Comparison of ENCODE assay signal across 1 cellular context in the genomic region with DNA sequence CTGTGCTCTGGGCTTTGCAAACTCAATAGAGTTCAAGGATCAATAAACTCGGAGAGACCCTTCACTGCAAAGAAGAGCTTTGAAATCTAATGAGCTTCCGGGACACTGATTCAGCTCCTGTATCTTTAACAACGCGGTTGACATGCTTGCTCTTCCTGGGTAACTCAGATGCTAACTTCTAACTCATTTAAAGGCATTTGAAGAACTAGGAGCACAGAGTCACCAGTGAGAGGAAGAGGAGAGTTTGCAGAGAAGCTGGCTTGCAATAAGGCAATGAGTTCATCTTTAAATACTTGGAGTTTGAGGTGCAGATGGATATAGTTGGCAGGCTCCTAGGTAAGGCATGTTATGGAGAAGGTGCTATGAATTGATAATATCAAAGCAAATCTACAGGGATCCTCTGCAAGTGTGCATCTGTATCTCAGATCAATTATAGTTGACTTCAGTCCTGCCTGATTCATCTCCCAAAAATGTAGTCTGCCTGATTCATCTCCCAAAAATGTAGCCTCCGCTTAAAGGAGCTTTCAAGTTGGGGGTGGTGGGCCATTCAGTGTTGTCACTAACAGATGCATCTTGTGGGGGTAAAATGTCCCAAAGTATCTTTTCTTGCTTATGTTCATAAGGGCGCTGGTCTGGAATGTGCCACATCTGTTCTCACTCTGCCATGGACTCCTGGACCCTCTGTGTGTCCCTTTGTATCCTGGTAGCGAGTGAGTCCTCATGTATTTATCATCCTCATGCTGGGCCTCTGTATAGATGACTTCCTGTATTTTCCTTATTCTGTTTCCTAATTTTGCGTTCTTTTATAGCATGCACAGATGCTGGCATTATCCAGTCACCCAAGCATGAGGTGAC.
TF ChIP-seq lines count a peak whose summit lies in the region.

No MANE protein-coding gene starts in this region.

TF ChIP-seq in H1, 55 proteins besides CTCF, POLR2A, EP300 and RAD21:
- TF ChIP-seq, protein P1, sequence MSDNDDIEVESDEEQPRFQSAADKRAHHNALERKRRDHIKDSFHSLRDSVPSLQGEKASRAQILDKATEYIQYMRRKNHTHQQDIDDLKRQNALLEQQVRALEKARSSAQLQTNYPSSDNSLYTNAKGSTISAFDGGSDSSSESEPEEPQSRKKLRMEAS (IDR thresholded peaks at IDR 0.05) = no peak
- TF ChIP-seq JUND (IDR thresholded peaks at IDR 0.05; ENCODE audit: low read length) = peak; percentile 45; the same call in 1 of the 2 replicates
- no peak for TF ChIP-seq YY1 (IDR thresholded peaks at IDR 0.05; ENCODE audit: low read depth, low read length)
- TF ChIP-seq KDM4A (IDR thresholded peaks at IDR 0.05; ENCODE audit: low read depth, low read length, severe bottlenecking) = no peak
